22 cellular contexts compared by ENCODE assay signal in genomic region chr15:62338497-62338896, GRCh38.
"Had no signal": no experiment of that assay in that cellular context is flagged by ENCODE, and none has a peak within 500 bp of the region (broad histone marks: within the 10 kb centered on the region; RNA-seq: fewer than 3 reads in every experiment).

No MANE protein-coding gene starts in this region.

- H3K27ac ChIP-seq: adrenal gland, Peyer's patch, SJSA1 had no signal

- H3K27me3 ChIP-seq: adrenal gland, MG63, Peyer's patch had no signal

- DNase-seq: activated CD4-positive, alpha-beta T cell treated with anti-CD3 and anti-CD28 coated beads for 4 hours; activated CD8-positive, alpha-beta memory T cell treated with anti-CD3 and anti-CD28 coated beads, Interleukin-2, amount 50 U/mL, for 4 hours; activated CD8-positive, alpha-beta T cell treated with anti-CD3 and anti-CD28 coated beads for 36 hours; activated naive CD4-positive, alpha-beta T cell treated with anti-CD3 and anti-CD28 coated beads, Interleukin-2, amount 50 U/mL, for 16 hours; activated naive CD8-positive, alpha-beta T cell treated with anti-CD3 and anti-CD28 coated beads, Interleukin-2, amount 10 ng/mL, durations not matched to agents 7 days and 5 days; adrenal gland; anterior cingulate cortex; cerebellar nuclear complex; MG63; NCI-H1105; NCI-H1436 treated with DMSO at 0.1 percent for 48 hours; NCI-H187; NCI-H2081; NCI-H446 treated with DMSO at 0.1 percent for 48 hours; NCI-H524 treated with DMSO at 0.1 percent for 48 hours; OCI-M1; Peyer's patch; SHP77; SW 1271 had no signal

- ATAC-seq: activated CD4-positive, CD25-positive, alpha-beta regulatory T cell treated with anti-CD3 and anti-CD28 coated beads, Interleukin-2, amount 50 U/mL, for 24 hours; activated CD8-positive, alpha-beta T cell treated with anti-CD3 and anti-CD28 coated beads for 36 hours; SK-N-SH treated with all-trans-retinoic acid at 6 μM for 48 hours had no signal

- H3K36me3 ChIP-seq: adrenal gland, MG63, Peyer's patch, SJSA1 had no signal

- H3K4me1 ChIP-seq: adrenal gland, Peyer's patch, SJSA1 had no signal

- H3K4me3 ChIP-seq: adrenal gland, MG63, Peyer's patch, SJSA1 had no signal

- H3K9me3 ChIP-seq: adrenal gland, MG63, Peyer's patch, SJSA1 had no signal
